In genomic region chr2:70842401-70842800, GRCh38 we compare ENCODE assay signal across 30 cellular contexts. TPM values are rescaled to one million over a fixed set of nuclear protein-coding genes. Genes with fewer than 3 reads are reported as not detected.
"Had no signal": no experiment of that assay in that cellular context is flagged by ENCODE, and none has a peak within 500 bp of the region (broad histone marks: within the 10 kb centered on the region; RNA-seq: fewer than 3 reads in every experiment).

No MANE protein-coding gene starts in this region.

- H3K27ac ChIP-seq: dorsolateral prefrontal cortex, gastrocnemius medialis, heart right ventricle, neutrophil, psoas muscle, sigmoid colon, skin epidermis, stomach, thoracic aorta, transverse colon had no signal

- H3K4me3 ChIP-seq: dorsolateral prefrontal cortex, gastrocnemius medialis, heart right ventricle, psoas muscle, sigmoid colon, skin epidermis, stomach, thoracic aorta, transverse colon had no signal

- FAIRE-seq: endometrium had no signal

- H3K27ac Mint-ChIP-seq: nephron; stimulated activated naive B cell treated with anti-CD40 and anti-IgM and Interleukin-4, amounts not matched to agents 10 μg/mL and 1 μg/mL and 100 μg/mL, for 72 hours had no signal

- H3K9me3 ChIP-seq: gastrocnemius medialis, neutrophil, psoas muscle, sigmoid colon, thoracic aorta, transverse colon had no signal

- H3K36me3 ChIP-seq: gastrocnemius medialis, heart right ventricle, neutrophil, sigmoid colon, stomach, thoracic aorta, transverse colon had no signal

- H3K4me1 Mint-ChIP-seq: central memory CD8-positive, alpha-beta T cell; nephron; stimulated activated naive B cell treated with anti-CD40 and anti-IgM and Interleukin-4, amounts not matched to agents 10 μg/mL and 1 μg/mL and 100 μg/mL, for 72 hours had no signal

- H3K4me1 ChIP-seq: gastrocnemius medialis, psoas muscle, sigmoid colon, stomach, transverse colon had no signal

- H3K9me3 Mint-ChIP-seq: central memory CD8-positive, alpha-beta T cell had no signal

- H3K4me3 Mint-ChIP-seq: central memory CD8-positive, alpha-beta T cell; nephron; stimulated activated naive B cell treated with anti-CD40 and anti-IgM and Interleukin-4, amounts not matched to agents 10 μg/mL and 1 μg/mL and 100 μg/mL, for 72 hours had no signal

- DNase-seq: cortex of kidney; dorsolateral prefrontal cortex; effector CD8-positive, alpha-beta T cell; gastrocnemius medialis; heart right ventricle; hypothalamus; mammary epithelial cell; psoas muscle; retina; sigmoid colon; stimulated activated CD4-positive, alpha-beta T cell treated with anti-CD3 and anti-CD28 coated beads, Interleukin-2, amount 100 ng/mL, for 24 hours; stimulated activated CD4-positive, alpha-beta T cell treated with anti-CD3 and anti-CD28 coated beads, Interleukin-4, amount 100 ng/mL, for 4 hours; stimulated activated naive B cell treated with anti-CD40 and anti-IgM and Interleukin-4, amounts not matched to agents 10 μg/mL and 1 μg/mL and 100 μg/mL, for 72 hours; stomach; substantia nigra; transverse colon had no signal

- ATAC-seq: esophagus mucosa; gastrocnemius medialis; heart right ventricle; psoas muscle; stimulated activated naive B cell treated with anti-CD40 and anti-IgM and Interleukin-4, amounts not matched to agents 10 μg/mL and 1 μg/mL and 100 μg/mL, for 72 hours had no signal

RNA-seq across cellular contexts. Expression of gene CD207, which starts 6.8 kb away (rescaled TPM):
- total RNA-seq: esophagus mucosa, fibroblast of villous mesenchyme, gastrocnemius medialis, kidney epithelial cell, mammary epithelial cell, myocyte, osteoblast, stomach had no signal
- polyA plus RNA-seq: mammary epithelial cell had no signal

RNA-seq across cellular contexts. Expression of gene CLEC4F, which starts 22.0 kb away (rescaled TPM):
- total RNA-seq: esophagus mucosa, fibroblast of villous mesenchyme, kidney epithelial cell, mammary epithelial cell, myocyte, osteoblast had no signal
- polyA plus RNA-seq: mammary epithelial cell had no signal

RNA-seq across cellular contexts. Expression of gene FIGLA, which starts 52.0 kb away (rescaled TPM):
- total RNA-seq: esophagus mucosa, fibroblast of villous mesenchyme, gastrocnemius medialis, kidney epithelial cell, lower leg skin, mammary epithelial cell, mucosa of gallbladder, myocyte, osteoblast, psoas muscle, sigmoid colon, stomach, thoracic aorta, transverse colon, ureter had no signal
- polyA plus RNA-seq: mammary epithelial cell, sigmoid colon had no signal

RNA-seq across cellular contexts. Expression of gene VAX2, which starts 58.0 kb away (rescaled TPM):
- total RNA-seq: kidney epithelial cell, mucosa of gallbladder, transverse colon had no signal
- polyA plus RNA-seq: mammary epithelial cell had no signal
